27 cellular contexts compared by ENCODE assay signal in genomic region chr12:2374092-2374740, GRCh38.
DNase-seq lines count a peak whose midpoint lies in the region; ATAC-seq and TF ChIP-seq lines count a peak whose summit lies in the region.
"Had no signal": no experiment of that assay in that cellular context is flagged by ENCODE, and none has a peak within 500 bp of the region (broad histone marks: within the 10 kb centered on the region; RNA-seq: fewer than 3 reads in every experiment).

No MANE protein-coding gene starts in this region.

- no peaks in the 10 kb centered on the region for H3K36me3 Mint-ChIP-seq in activated CD8-positive, alpha-beta T cell treated with anti-CD3 and anti-CD28 coated beads for 36 hours (ENCODE audit: low read depth)
- H3K36me3 Mint-ChIP-seq: activated naive CD4-positive, alpha-beta T cell treated with anti-CD3 and anti-CD28 coated beads, Interleukin-2, amount 50 U/mL, for 24 hours; CD14-positive monocyte; WTC11 had no signal

- H3K4me1 ChIP-seq in SJSA1 (replicated peaks) (peaks cover 33% of the 10 kb centered on the region), stomach smooth muscle (ENCODE audit: control insufficient read depth, insufficient read depth, low read length) (peaks cover 57% of the 10 kb centered on the region)
- H3K4me1 ChIP-seq: foreskin keratinocyte had no signal

- no peaks in the 10 kb centered on the region for H3K9me3 ChIP-seq in SJSA1 (replicated peaks)
- no peaks in the 10 kb centered on the region for H3K9me3 ChIP-seq in stomach smooth muscle (ENCODE audit: control insufficient read depth in 2 of 2, low read length in 2 of 2)
- H3K9me3 ChIP-seq: heart right ventricle had no signal

- H3K4me3 ChIP-seq in SJSA1 (no peak overlapping the region), stomach smooth muscle (ENCODE audit: low read length in 2 of 2) (no peak overlapping the region)
- H3K4me3 ChIP-seq: cardiac muscle cell, heart right ventricle had no signal

- intact Hi-C loops in activated CD8-positive, alpha-beta T cell treated with anti-CD3 and anti-CD28 coated beads for 36 hours (cut with micrococcal nuclease) = no loop called here

- DNase-seq in GM03348 (ENCODE audit: low spot score) = peak; percentile 53
- DNase-seq in SJSA1 (ENCODE audit: low read depth in 1 of 2, low spot score in 2 of 2) = peak in 1 of 2 experiments; percentile 77
- DNase-seq in kidney tubule cell (ENCODE audit: low spot score) = peak; percentile 19
- DNase-seq in activated CD8-positive, alpha-beta T cell treated with anti-CD3 and anti-CD28 coated beads for 36 hours = no peak
- no peak for DNase-seq in GF-D8 (lab: John Stamatoyannopoulos, UW)
- DNase-seq: activated CD4-positive, alpha-beta T cell treated with anti-CD3 and anti-CD28 coated beads, Interleukin-2, amount 50 U/mL, for 1 hour; DND-41; foreskin keratinocyte; GOT3; heart right ventricle; Karpas-422; left colon; NCI-H1694; NCI-H510A; NK-92 treated with Interleukin-12 subunit alpha and Interleukin-12 subunit beta, amount 100 ng/mL, for 24 hours; PC-3; small intestine; T-helper 9 cell had no signal

- no peak for TF ChIP-seq CTCF in activated CD8-positive, alpha-beta T cell treated with anti-CD3 and anti-CD28 coated beads for 36 hours (IDR thresholded peaks at IDR 0.05)

- CTCF ChIA-PET in activated CD8-positive, alpha-beta T cell treated with anti-CD3 and anti-CD28 coated beads for 36 hours (lab: Charles Lee) = interaction anchor here (0.9 kb wide), 1 partner anchor 15 kb away, joined by 3 read pairs; no protein-coding TSS in a partner anchor

- H3K27ac Mint-ChIP-seq in activated CD8-positive, alpha-beta T cell treated with anti-CD3 and anti-CD28 coated beads for 36 hours = no peak overlapping the region
- H3K27ac Mint-ChIP-seq: activated naive CD4-positive, alpha-beta T cell treated with anti-CD3 and anti-CD28 coated beads, Interleukin-2, amount 50 U/mL, for 24 hours; activated T-helper 1 cell treated with anti-CD3 and anti-CD28 coated beads, Interleukin-12 subunit alpha, Interleukin-12 subunit beta, Interleukin-2, Interleukin-4 antibody, amounts not matched to agents 30 ng/mL and 10 ng/mL and 1 ng/mL, durations not matched to agents 14 hours and 24 hours and 36 hours; CD14-positive monocyte; WTC11 had no signal

- H3K9me3 Mint-ChIP-seq in activated CD8-positive, alpha-beta T cell treated with anti-CD3 and anti-CD28 coated beads for 36 hours = no peaks in the 10 kb centered on the region
- H3K9me3 Mint-ChIP-seq: activated naive CD4-positive, alpha-beta T cell treated with anti-CD3 and anti-CD28 coated beads, Interleukin-2, amount 50 U/mL, for 24 hours; CD14-positive monocyte; WTC11 had no signal

- ATAC-seq in GM21381 (IDR thresholded peaks at IDR 0.05; ENCODE audit: unreplicated experiment) = no peak
- no peak for ATAC-seq in activated CD8-positive, alpha-beta T cell treated with anti-CD3 and anti-CD28 coated beads for 36 hours
- ATAC-seq: esophagus mucosa, foreskin keratinocyte, left colon, PC-3, WTC11 had no signal

- no peak overlapping the region for H3K9ac ChIP-seq in stomach smooth muscle (ENCODE audit: low read length in 2 of 2)

- H3K27ac ChIP-seq in SJSA1 (peak overlapping the region; percentile 68), stomach smooth muscle (ENCODE audit: low read length) (peak overlapping the region; percentile 18)
- H3K27ac ChIP-seq: cardiac muscle cell, foreskin keratinocyte, HL-60 had no signal

- POLR2A ChIA-PET in activated CD8-positive, alpha-beta T cell treated with anti-CD3 and anti-CD28 coated beads for 36 hours (lab: Charles Lee) = no interaction called here

- H3K4me1 Mint-ChIP-seq in activated CD8-positive, alpha-beta T cell treated with anti-CD3 and anti-CD28 coated beads for 36 hours (ENCODE audit: low read depth) = peaks cover 6% of the 10 kb centered on the region
- H3K4me1 Mint-ChIP-seq: activated naive CD4-positive, alpha-beta T cell treated with anti-CD3 and anti-CD28 coated beads, Interleukin-2, amount 50 U/mL, for 24 hours had no signal

- no peak overlapping the region for H3K4me3 Mint-ChIP-seq in activated CD8-positive, alpha-beta T cell treated with anti-CD3 and anti-CD28 coated beads for 36 hours
- H3K4me3 Mint-ChIP-seq: activated naive CD4-positive, alpha-beta T cell treated with anti-CD3 and anti-CD28 coated beads, Interleukin-2, amount 50 U/mL, for 24 hours; activated T-helper 1 cell treated with anti-CD3 and anti-CD28 coated beads, Interleukin-12 subunit alpha, Interleukin-12 subunit beta, Interleukin-2, Interleukin-4 antibody, amounts not matched to agents 30 ng/mL and 10 ng/mL and 1 ng/mL, durations not matched to agents 14 hours and 24 hours and 36 hours; CD14-positive monocyte; WTC11 had no signal

- H3K27me3 ChIP-seq in SJSA1 (replicated peaks) (no peaks in the 10 kb centered on the region), stomach smooth muscle (ENCODE audit: control insufficient read depth in 1 of 2, insufficient read depth in 2 of 2, low read length in 2 of 2) (no peaks in the 10 kb centered on the region)
- H3K27me3 ChIP-seq: cardiac muscle cell, foreskin keratinocyte, heart right ventricle had no signal

- H3K36me3 ChIP-seq in SJSA1 (no peaks in the 10 kb centered on the region), stomach smooth muscle (ENCODE audit: control insufficient read depth in 2 of 2, insufficient read depth in 2 of 2, low read length in 2 of 2) (no peaks in the 10 kb centered on the region)
- H3K36me3 ChIP-seq: cardiac muscle cell, heart right ventricle had no signal

- no peaks in the 10 kb centered on the region for H3K27me3 Mint-ChIP-seq in activated CD8-positive, alpha-beta T cell treated with anti-CD3 and anti-CD28 coated beads for 36 hours
- H3K27me3 Mint-ChIP-seq: activated naive CD4-positive, alpha-beta T cell treated with anti-CD3 and anti-CD28 coated beads, Interleukin-2, amount 50 U/mL, for 24 hours had no signal

Comparison
In these comparisons a context has a peak if more than half of its experiments do, and no peak if none do; other contexts are left out.
1. DNase-seq: peak in GM03348 (single experiment) and kidney tubule cell (single experiment); none in activated CD8-positive, alpha-beta T cell treated with anti-CD3 and anti-CD28 coated beads for 36 hours (single experiment) and GF-D8 (single experiment).